9 cellular contexts compared by ENCODE assay signal in genomic region chr3:120448707-120449650, GRCh38. TPM values are rescaled to one million over a fixed set of nuclear protein-coding genes. Genes with fewer than 3 reads are reported as not detected.
DNase-seq lines count a peak whose midpoint lies in the region; ATAC-seq and TF ChIP-seq lines count a peak whose summit lies in the region.
"Had no signal": no experiment of that assay in that cellular context is flagged by ENCODE, and none has a peak within 500 bp of the region (broad histone marks: within the 10 kb centered on the region; RNA-seq: fewer than 3 reads in every experiment).

No MANE protein-coding gene starts in this region.

- no peak for TF ChIP-seq CTCF in AG04450 (IDR thresholded peaks at IDR 0.05; ENCODE audit: low read depth, low read length)
- TF ChIP-seq CTCF in PC-3 (conservative IDR thresholded peaks at IDR 0.05; ENCODE audit: low read depth, low read length): no peak
- no peak for TF ChIP-seq CTCF in esophagus muscularis mucosa (IDR thresholded peaks at IDR 0.05)

- peaks cover 71% of the 10 kb centered on the region for H3K79me2 ChIP-seq in PC-3 (ENCODE audit: low read length)

- no peaks in the 10 kb centered on the region for H3F3A ChIP-seq in PC-3 (ENCODE audit: low read length, unreplicated experiment)

- peak overlapping the region; percentile 84 for H3K4me3 ChIP-seq in AG04450 (ENCODE audit: low read depth, low read length)
- peak overlapping the region; percentile 81 for H3K4me3 ChIP-seq in PC-3 (ENCODE audit: low read length)
- peak overlapping the region; percentile 67 to 98 (median 91) for H3K4me3 ChIP-seq in esophagus muscularis mucosa
- no peak overlapping the region for H3K4me3 ChIP-seq in naive thymus-derived CD4-positive, alpha-beta T cell (ENCODE audit: low read length)

- no peaks in the 10 kb centered on the region for H3K27me3 ChIP-seq in AG04450 (ENCODE audit: control insufficient read depth, insufficient read depth, low read length)
- H3K27me3 ChIP-seq in PC-3 (ENCODE audit: low read length): no peaks in the 10 kb centered on the region
- H3K27me3 ChIP-seq in esophagus muscularis mucosa: no peaks in the 10 kb centered on the region
- peaks cover 4 to 5% of the 10 kb centered on the region in 2 donors for H3K27me3 ChIP-seq in naive thymus-derived CD4-positive, alpha-beta T cell (ENCODE audit: control insufficient read depth in 2 of 2, insufficient read depth in 2 of 2, low read length in 2 of 2)

- no peaks in the 10 kb centered on the region for H3K9me2 ChIP-seq in PC-3 (replicated peaks; ENCODE audit: low read length)

- H3K4me2 ChIP-seq in PC-3 (ENCODE audit: low read length): peak overlapping the region; percentile 82

- BruUV-seq in PC-3 (replicated peaks; lab: Mats Ljungman, UMichigan): TSS peak; percentile 72

- peak; percentile 10 for TF ChIP-seq POLR2A in esophagus muscularis mucosa (IDR thresholded peaks at IDR 0.05; ENCODE audit: low read depth)

- H3K36me3 ChIP-seq in PC-3 (ENCODE audit: low read depth, low read length) (peaks cover 34% of the 10 kb centered on the region; the same call in 1 of the 2 replicates), esophagus muscularis mucosa (peaks cover 0 to 14% (median 5%) of the 10 kb centered on the region in 4 donors)
- H3K36me3 ChIP-seq in naive thymus-derived CD4-positive, alpha-beta T cell (ENCODE audit: control insufficient read depth in 2 of 3, insufficient read depth in 3 of 3, low read length in 3 of 3): no peaks in the 10 kb centered on the region

- peak overlapping the region in 6 of 10 donors; percentile 15 to 82 (median 80) for H3K4me3 Mint-ChIP-seq in naive thymus-derived CD4-positive, alpha-beta T cell

- no peaks in the 10 kb centered on the region; the same call in 1 of the 2 replicates for H4K20me1 ChIP-seq in PC-3 (ENCODE audit: low read length)

- peaks cover 0 to 5% (median 0%) of the 10 kb centered on the region in 5 donors for H3K36me3 Mint-ChIP-seq in naive thymus-derived CD4-positive, alpha-beta T cell

- no peak for TF ChIP-seq EP300 in esophagus muscularis mucosa (IDR thresholded peaks at IDR 0.05)

- H3K4me1 ChIP-seq in PC-3 (ENCODE audit: insufficient read depth, low read length) (peaks cover 38% of the 10 kb centered on the region), esophagus muscularis mucosa (peaks cover 45 to 65% (median 63%) of the 10 kb centered on the region in 4 donors)
- H3K4me1 ChIP-seq in naive thymus-derived CD4-positive, alpha-beta T cell (ENCODE audit: control insufficient read depth in 2 of 2, insufficient read depth in 2 of 2, low read length in 2 of 2): no peaks in the 10 kb centered on the region

- H3K4me1 Mint-ChIP-seq in naive thymus-derived CD4-positive, alpha-beta T cell: peaks cover 7 to 18% (median 15%) of the 10 kb centered on the region in 7 donors

- no peaks in the 10 kb centered on the region; the same call in 1 of the 2 replicates for H3K9me3 ChIP-seq in AG04450 (ENCODE audit: control insufficient read depth, insufficient read depth, low read length)
- no peaks in the 10 kb centered on the region for H3K9me3 ChIP-seq in PC-3 (ENCODE audit: low read length)
- H3K9me3 ChIP-seq in esophagus muscularis mucosa: no peaks in the 10 kb centered on the region
- H3K9me3 ChIP-seq in naive thymus-derived CD4-positive, alpha-beta T cell (ENCODE audit: control insufficient read depth in 2 of 3, low read length in 3 of 3): no peaks in the 10 kb centered on the region

- peaks cover 0 to 9% (median 0%) of the 10 kb centered on the region in 11 donors for H3K9me3 Mint-ChIP-seq in naive thymus-derived CD4-positive, alpha-beta T cell

- POLR2A ChIA-PET in AG04450 (lab: Yijun Ruan, JAX) (interaction anchor here (0.6 to 3.1 kb wide), 14 partner anchors 8 to 110 kb away, joined by 3 to 32 read pairs (median 8); partner anchors contain the start of gene LRRC58), PC-3 (lab: Charles Lee; ENCODE audit: unreplicated experiment) (interaction anchor here (0.6 to 0.8 kb wide), 3 partner anchors 49 to 985 kb away, joined by 4 to 8 read pairs (median 7); no protein-coding TSS in a partner anchor)
- POLR2A ChIA-PET in naive thymus-derived CD4-positive, alpha-beta T cell (lab: Charles Lee): no interaction called here

- intact Hi-C loops in PC-3 (cut with micrococcal nuclease): loop anchor here (1.0 to 2.0 kb wide), 2 partner anchors 32 to 58 kb away; no protein-coding TSS in a partner anchor
- intact Hi-C loops in esophagus muscularis mucosa (cut with DNase I): loop anchor here (2.0 kb wide), 1 partner anchor 28 kb away; no protein-coding TSS in a partner anchor
- intact Hi-C loops in naive thymus-derived CD4-positive, alpha-beta T cell (cut with micrococcal nuclease): no loop called here

- H3K27ac ChIP-seq in AG04450 (ENCODE audit: low read depth, low read length) (peak overlapping the region; percentile 50), PC-3 (ENCODE audit: low read length) (peak overlapping the region; percentile 25), esophagus muscularis mucosa (replicated peaks in 1 of 4) (peak overlapping the region; percentile 93 to 100 (median 97))
- H3K27ac ChIP-seq in naive thymus-derived CD4-positive, alpha-beta T cell (ENCODE audit: low read depth, low read length): no peak overlapping the region

- peaks cover 45 to 73% (median 60%) of the 10 kb centered on the region in 5 donors for H3K27me3 Mint-ChIP-seq in naive thymus-derived CD4-positive, alpha-beta T cell

- CTCF ChIA-PET in AG04450 (lab: Charles Lee) (interaction anchor here (0.7 to 2.3 kb wide), 8 partner anchors 9 to 205 kb away, joined by 3 to 16 read pairs (median 4); no protein-coding TSS in a partner anchor), PC-3 (lab: Charles Lee) (interaction anchor here (0.6 to 2.9 kb wide), 4 partner anchors 32 to 110 kb away, joined by 3 to 8 read pairs (median 4); no protein-coding TSS in a partner anchor)
- CTCF ChIA-PET in naive thymus-derived CD4-positive, alpha-beta T cell (lab: Charles Lee): no interaction called here

- WGBS in esophagus muscularis mucosa: 37% methylated on average over 8 of the region's 8 CpGs

- peak overlapping the region; percentile 61 for H3K9ac ChIP-seq in PC-3 (ENCODE audit: low read length)

- peak; percentile 13 for ATAC-seq in PC-3
- no peak for ATAC-seq in naive thymus-derived CD4-positive, alpha-beta T cell
- ATAC-seq in HG03442 (IDR thresholded peaks at IDR 0.05; ENCODE audit: unreplicated experiment): no peak
- no peak for ATAC-seq in HG03025 (IDR thresholded peaks at IDR 0.05; ENCODE audit: low FRiP score, unreplicated experiment)
- ATAC-seq in HG03571 (IDR thresholded peaks at IDR 0.05; ENCODE audit: unreplicated experiment): no peak

- H3K27ac Mint-ChIP-seq in naive thymus-derived CD4-positive, alpha-beta T cell: no peak overlapping the region

- no peak for DNase-seq in AG04450 (ENCODE audit: low read depth, low spot score)
- DNase-seq in PC-3: peak; percentile 72
- DNase-seq in esophagus muscularis mucosa (ENCODE audit: extremely low spot score): no peak
- DNase-seq in naive thymus-derived CD4-positive, alpha-beta T cell: no peak
- no peak for DNase-seq in NK-92 treated with Interleukin-12 subunit alpha and Interleukin-12 subunit beta, amount 100 ng/mL, for 24 hours (lab: John Stamatoyannopoulos, UW)
- DNase-seq: DMS153 had no signal

- peak overlapping the region; percentile 89 for H2AFZ ChIP-seq in PC-3 (ENCODE audit: low read length)

RNA-seq across cellular contexts. Expression of gene FSTL1, which starts 1.8 kb away (rescaled TPM):
- 1,126 and 1,300 TPM in 2 replicates for polyA plus RNA-seq in AG04450 (2011; rRNA removed)
- polyA minus RNA-seq in AG04450 (2011; rRNA and poly(A)+ RNA removed): 1,078 and 1,284 TPM in 2 replicates
- total RNA-seq in PC-3 (2014; rRNA removed) (178 and 185 TPM in 2 replicates), esophagus muscularis mucosa (100 to 1,000 TPM; 409 to 701 (median 677) TPM)
- total RNA-seq in naive thymus-derived CD4-positive, alpha-beta T cell: under 1 TPM in 4 of 5 experiments, not detected in 1; 0.05 to 0.58 (median 0.29) TPM
- polyA plus RNA-seq in naive thymus-derived CD4-positive, alpha-beta T cell: not detected

Comparison
In these comparisons a context has a peak if more than half of its experiments do, and no peak if none do; other contexts are left out.
1. RNA of gene FSTL1, which starts 1.8 kb away (total RNA-seq): 409 to 701 TPM in esophagus muscularis mucosa and 178 to 185 TPM in PC-3; 0.05 to 0.58 TPM in naive thymus-derived CD4-positive, alpha-beta T cell; every median in the first group is over 100 times any median in the second.
2. intact Hi-C loops: an anchor here in PC-3 (1.0 to 2.0 kb wide) and esophagus muscularis mucosa (2.0 kb wide); none called in naive thymus-derived CD4-positive, alpha-beta T cell.